2 cellular contexts compared by ENCODE assay signal in genomic region chr12:109404841-109405240, GRCh38. TPM values are rescaled to one million over a fixed set of nuclear protein-coding genes. Genes with fewer than 3 reads are reported as not detected.
"Had no signal": no experiment of that assay in that cellular context is flagged by ENCODE, and none has a peak within 500 bp of the region (broad histone marks: within the 10 kb centered on the region; RNA-seq: fewer than 3 reads in every experiment).

No MANE protein-coding gene starts in this region.

RNA-seq across cellular contexts. Expression of gene MYO1H, which starts 57.1 kb away (rescaled TPM):
- total RNA-seq: G401, GM12878 had no signal
